Comparison of ENCODE assay signal across 19 cellular contexts in the genomic region with DNA sequence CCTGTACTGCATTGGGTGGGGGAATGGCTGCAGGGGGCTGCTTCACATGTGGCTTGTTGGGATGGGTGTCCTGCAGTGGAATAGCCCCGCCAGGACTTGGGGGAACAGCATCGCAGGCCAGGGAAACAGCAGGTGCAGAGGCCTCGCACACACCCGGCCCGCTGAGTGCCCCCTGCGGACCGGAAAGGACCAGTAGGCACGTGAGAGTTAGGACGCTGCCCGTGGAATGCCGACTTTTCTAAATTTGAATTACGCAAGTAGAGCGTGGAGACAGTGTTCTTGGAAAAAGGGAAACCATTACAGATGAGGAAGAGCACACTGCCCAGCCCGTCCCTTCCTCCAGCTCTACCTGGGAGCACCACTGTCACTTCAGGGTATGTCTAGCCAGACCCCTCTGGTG. TPM values are rescaled to one million over a fixed set of nuclear protein-coding genes. Genes with fewer than 3 reads are reported as not detected.
DNase-seq lines count a peak whose midpoint lies in the region; ATAC-seq and TF ChIP-seq lines count a peak whose summit lies in the region.
"Had no signal": no experiment of that assay in that cellular context is flagged by ENCODE, and none has a peak within 500 bp of the region (broad histone marks: within the 10 kb centered on the region; RNA-seq: fewer than 3 reads in every experiment).

No MANE protein-coding gene starts in this region.

- H3K9ac ChIP-seq in OCI-LY1 (ENCODE audit: low read length): no peak overlapping the region

- H3K9me3 ChIP-seq in OCI-LY1 (ENCODE audit: low read length): no peaks in the 10 kb centered on the region
- H3K9me3 ChIP-seq: A549, Caco-2, HAP-1, upper lobe of left lung had no signal

- no peak overlapping the region for H2AFZ ChIP-seq in OCI-LY1 (ENCODE audit: low read length)

- no peak for TF ChIP-seq CTCF in OCI-LY1 (IDR thresholded peaks at IDR 0.05; ENCODE audit: low read length)

- no peak overlapping the region for H3K4me2 ChIP-seq in OCI-LY1 (ENCODE audit: low read length)
- H3K4me2 ChIP-seq: A549 had no signal

- no peaks in the 10 kb centered on the region for H3K9me3 Mint-ChIP-seq in activated T-cell treated with anti-CD3 and anti-CD28 coated beads, Interleukin-2, amount 50 U/mL, for 24 hours
- H3K9me3 Mint-ChIP-seq in stimulated activated memory B cell treated with anti-CD40 and anti-IgM and Interleukin-4, amounts not matched to agents 10 μg/mL and 1 μg/mL and 100 μg/mL, for 72 hours: no peaks in the 10 kb centered on the region
- H3K9me3 Mint-ChIP-seq: activated T-cell treated with anti-CD3 and anti-CD28 coated beads, Interleukin-2, amount 50 U/mL, for 72 hours had no signal

- no peak overlapping the region for H3K4me3 Mint-ChIP-seq in activated T-cell treated with anti-CD3 and anti-CD28 coated beads, Interleukin-2, amount 50 U/mL, for 24 hours
- no peak overlapping the region for H3K4me3 Mint-ChIP-seq in stimulated activated memory B cell treated with anti-CD40 and anti-IgM and Interleukin-4, amounts not matched to agents 10 μg/mL and 1 μg/mL and 100 μg/mL, for 72 hours

- no peaks in the 10 kb centered on the region for H3F3A ChIP-seq in OCI-LY1 (ENCODE audit: insufficient read depth, low read length)

- H3K36me3 Mint-ChIP-seq in activated T-cell treated with anti-CD3 and anti-CD28 coated beads, Interleukin-2, amount 50 U/mL, for 24 hours (ENCODE audit: low read depth): peaks cover 34% of the 10 kb centered on the region
- peaks cover 19% of the 10 kb centered on the region for H3K36me3 Mint-ChIP-seq in stimulated activated memory B cell treated with anti-CD40 and anti-IgM and Interleukin-4, amounts not matched to agents 10 μg/mL and 1 μg/mL and 100 μg/mL, for 72 hours

- no peaks in the 10 kb centered on the region for H3K27me3 ChIP-seq in OCI-LY1 (ENCODE audit: insufficient read depth, low read length)
- H3K27me3 ChIP-seq: upper lobe of left lung had no signal

- H3K27me3 Mint-ChIP-seq in activated T-cell treated with anti-CD3 and anti-CD28 coated beads, Interleukin-2, amount 50 U/mL, for 24 hours: no peaks in the 10 kb centered on the region
- H3K27me3 Mint-ChIP-seq in stimulated activated memory B cell treated with anti-CD40 and anti-IgM and Interleukin-4, amounts not matched to agents 10 μg/mL and 1 μg/mL and 100 μg/mL, for 72 hours: no peaks in the 10 kb centered on the region

- peaks cover 52% of the 10 kb centered on the region for H3K4me1 ChIP-seq in OCI-LY1 (ENCODE audit: insufficient read depth, low read length, severe bottlenecking)
- H3K4me1 ChIP-seq: A549, Caco-2 had no signal

- H4K20me1 ChIP-seq in OCI-LY1 (ENCODE audit: insufficient read depth, low read length): no peaks in the 10 kb centered on the region

- H3K79me2 ChIP-seq in OCI-LY1 (ENCODE audit: insufficient read depth, low read length): peaks cover 59% of the 10 kb centered on the region

- peak overlapping the region; percentile 62 for H3K27ac ChIP-seq in OCI-LY1 (ENCODE audit: low read depth, low read length, poor library complexity, severe bottlenecking)
- H3K27ac ChIP-seq: A549 had no signal

- no peaks in the 10 kb centered on the region for H3K9me2 ChIP-seq in OCI-LY1 (ENCODE audit: low read depth, low read length)

- peak overlapping the region; percentile 44 for H3K27ac Mint-ChIP-seq in activated T-cell treated with anti-CD3 and anti-CD28 coated beads, Interleukin-2, amount 50 U/mL, for 24 hours
- H3K27ac Mint-ChIP-seq in stimulated activated memory B cell treated with anti-CD40 and anti-IgM and Interleukin-4, amounts not matched to agents 10 μg/mL and 1 μg/mL and 100 μg/mL, for 72 hours: peak overlapping the region; percentile 74
- H3K27ac Mint-ChIP-seq: activated T-cell treated with anti-CD3 and anti-CD28 coated beads, Interleukin-2, amount 50 U/mL, for 72 hours had no signal

- H3K4me3 ChIP-seq in OCI-LY1 (ENCODE audit: low read depth, low read length, poor library complexity, severe bottlenecking): no peak overlapping the region
- H3K4me3 ChIP-seq: A549, HAP-1, upper lobe of left lung had no signal

- no peak for DNase-seq in activated T-cell treated with anti-CD3 and anti-CD28 coated beads, Interleukin-2, amount 50 U/mL, for 24 hours
- DNase-seq in activated T-cell treated with anti-CD3 and anti-CD28 coated beads, Interleukin-2, amount 50 U/mL, for 48 hours: no peak
- DNase-seq in left ventricle myocardium superior (peak; percentile 51), mucosa of gallbladder (ENCODE audit: low spot score) (no peak), HT-29 (ENCODE audit: low spot score) (no peak)
- DNase-seq: activated CD4-positive, alpha-beta T cell treated with anti-CD3 and anti-CD28 coated beads for 4 hours; activated T-cell treated with anti-CD3 and anti-CD28 coated beads, Interleukin-2, amount 50 U/mL, for 72 hours; anterior cingulate cortex; Caco-2; mammary epithelial cell; NCI-H1048; retina; stimulated activated CD4-positive, alpha-beta T cell treated with anti-CD3 and anti-CD28 coated beads, Interleukin-1b, Interleukin-23, amount 100 ng/mL, for 48 hours; upper lobe of left lung had no signal

- peaks cover 7% of the 10 kb centered on the region for H3K36me3 ChIP-seq in OCI-LY1 (ENCODE audit: insufficient read depth, low read length)
- H3K36me3 ChIP-seq: HAP-1 had no signal

- peaks cover 63% of the 10 kb centered on the region for H3K4me1 Mint-ChIP-seq in activated T-cell treated with anti-CD3 and anti-CD28 coated beads, Interleukin-2, amount 50 U/mL, for 24 hours (ENCODE audit: low read depth)
- H3K4me1 Mint-ChIP-seq in stimulated activated memory B cell treated with anti-CD40 and anti-IgM and Interleukin-4, amounts not matched to agents 10 μg/mL and 1 μg/mL and 100 μg/mL, for 72 hours: peaks cover 56% of the 10 kb centered on the region

- no peak for ATAC-seq in left ventricle myocardium superior
- no peak for ATAC-seq in stimulated activated memory B cell treated with anti-CD40 and anti-IgM and Interleukin-4, amounts not matched to agents 10 μg/mL and 1 μg/mL and 100 μg/mL, for 72 hours
- no peak for ATAC-seq in HG03280 (IDR thresholded peaks at IDR 0.05; ENCODE audit: unreplicated experiment)
- ATAC-seq: A549; activated T-cell treated with anti-CD3 and anti-CD28 coated beads, Interleukin-2, amount 50 U/mL, for 72 hours had no signal

- intact Hi-C loops in left ventricle myocardium superior (cut with micrococcal nuclease): no loop called here

RNA-seq across cellular contexts. Expression of gene DNM2, which starts 11.5 kb away (rescaled TPM):
- total RNA-seq in left ventricle myocardium superior: 201 TPM
- 227 TPM for total RNA-seq in mucosa of gallbladder
- 180 and 196 TPM in 2 replicates for total RNA-seq in HT-29 (2014; rRNA removed; shearing (Covaris generic))

RNA-seq across cellular contexts. Expression of gene QTRT1, which starts 28.2 kb away (rescaled TPM):
- total RNA-seq in left ventricle myocardium superior (29.1 TPM), mucosa of gallbladder (48.2 TPM)
- 32.7 and 36.0 TPM in 2 replicates for total RNA-seq in HT-29 (2014; rRNA removed; shearing (Covaris generic))
